In genomic region chr14:98236314-98236713, GRCh38 we compare ENCODE assay signal across 21 cellular contexts.
DNase-seq lines count a peak whose midpoint lies in the region; ATAC-seq and TF ChIP-seq lines count a peak whose summit lies in the region.
"Had no signal": no experiment of that assay in that cellular context is flagged by ENCODE, and none has a peak within 500 bp of the region (broad histone marks: within the 10 kb centered on the region; RNA-seq: fewer than 3 reads in every experiment).

No MANE protein-coding gene starts in this region.

- no peaks in the 10 kb centered on the region for H3K27me3 Mint-ChIP-seq in activated naive CD4-positive, alpha-beta T cell treated with anti-CD3 and anti-CD28 coated beads, Interleukin-2, amount 50 U/mL, for 24 hours
- no peaks in the 10 kb centered on the region for H3K27me3 Mint-ChIP-seq in naive thymus-derived CD4-positive, alpha-beta T cell
- H3K27me3 Mint-ChIP-seq: CD4-positive, alpha-beta memory T cell had no signal

- H3K27me3 ChIP-seq in mammary epithelial cell (ENCODE audit: insufficient read depth, low read length) (no peaks in the 10 kb centered on the region), lower lobe of right lung (ENCODE audit: low read depth) (no peaks in the 10 kb centered on the region)
- H3K27me3 ChIP-seq in naive thymus-derived CD4-positive, alpha-beta T cell (ENCODE audit: control insufficient read depth in 2 of 2, insufficient read depth in 2 of 2, low read length in 2 of 2): no peaks in the 10 kb centered on the region

- H3K27ac ChIP-seq in mammary epithelial cell (ENCODE audit: insufficient read depth, low read depth, low read length): no peak overlapping the region
- no peak overlapping the region for H3K27ac ChIP-seq in naive thymus-derived CD4-positive, alpha-beta T cell (ENCODE audit: low read depth, low read length)
- no peak overlapping the region for H3K27ac ChIP-seq in lower lobe of right lung
- H3K27ac ChIP-seq: A549 had no signal

- H3K4me1 ChIP-seq in mammary epithelial cell (ENCODE audit: insufficient read depth, low read length) (peaks cover 12% of the 10 kb centered on the region), lower lobe of right lung (no peaks in the 10 kb centered on the region)
- peaks cover 0 to 28% of the 10 kb centered on the region in 2 donors for H3K4me1 ChIP-seq in naive thymus-derived CD4-positive, alpha-beta T cell (ENCODE audit: control insufficient read depth in 2 of 2, insufficient read depth in 2 of 2, low read length in 2 of 2)
- H3K4me1 ChIP-seq: A549 had no signal

- H3K36me3 Mint-ChIP-seq in activated naive CD4-positive, alpha-beta T cell treated with anti-CD3 and anti-CD28 coated beads, Interleukin-2, amount 50 U/mL, for 24 hours: peaks cover 2% of the 10 kb centered on the region
- H3K36me3 Mint-ChIP-seq in naive thymus-derived CD4-positive, alpha-beta T cell: peaks cover 0 to 6% (median 3%) of the 10 kb centered on the region in 5 donors
- H3K36me3 Mint-ChIP-seq: CD4-positive, alpha-beta memory T cell had no signal

- WGBS in mammary epithelial cell (ENCODE audit: low coverage, missing lambda C conversion rate): 74% methylated on average over 3 of the region's 3 CpGs

- peaks cover 8% of the 10 kb centered on the region for H3K9me3 Mint-ChIP-seq in activated naive CD4-positive, alpha-beta T cell treated with anti-CD3 and anti-CD28 coated beads, Interleukin-2, amount 50 U/mL, for 24 hours
- H3K9me3 Mint-ChIP-seq in naive thymus-derived CD4-positive, alpha-beta T cell: peaks cover 0 to 5% (median 0%) of the 10 kb centered on the region in 11 donors
- H3K9me3 Mint-ChIP-seq: CD4-positive, alpha-beta memory T cell had no signal

- BruUV-seq in mammary epithelial cell (replicated peaks; lab: Mats Ljungman, UMichigan): no TSS peak

- intact Hi-C loops in mammary epithelial cell (cut with micrococcal nuclease) (no loop called here), lower lobe of right lung (cut with DNase I) (no loop called here)
- intact Hi-C loops in naive thymus-derived CD4-positive, alpha-beta T cell (cut with micrococcal nuclease): no loop called here

- dilution Hi-C loops in mammary epithelial cell (cut with HindIII; ENCODE audit: low sequenced_read_pairs): no loop called here

- peak overlapping the region; percentile 16 for H3K4me3 Mint-ChIP-seq in activated naive CD4-positive, alpha-beta T cell treated with anti-CD3 and anti-CD28 coated beads, Interleukin-2, amount 50 U/mL, for 24 hours
- H3K4me3 Mint-ChIP-seq in naive thymus-derived CD4-positive, alpha-beta T cell: peak overlapping the region in 3 of 10 donors; percentile 4 to 23 (median 14)
- H3K4me3 Mint-ChIP-seq: CD4-positive, alpha-beta memory T cell; GM23338; H9 had no signal

- no peak overlapping the region for H3K4me2 ChIP-seq in mammary epithelial cell (ENCODE audit: insufficient read depth, low read depth, low read length)
- H3K4me2 ChIP-seq: A549, GM23338 had no signal

- in situ Hi-C loops in mammary epithelial cell (cut with MboI; ENCODE audit: low sequenced_read_pairs in 2 of 2): no loop called here

- POLR2A ChIA-PET in naive thymus-derived CD4-positive, alpha-beta T cell (lab: Charles Lee): interaction anchor here (0.9 to 1.4 kb wide), 4 partner anchors 9 to 96 kb away, joined by 3 to 5 read pairs (median 4); no protein-coding TSS in a partner anchor

- H4K20me1 ChIP-seq in mammary epithelial cell (ENCODE audit: insufficient read depth, low read length): no peaks in the 10 kb centered on the region

- H3K4me3 ChIP-seq in GM12865 (ENCODE audit: low read depth, low read length): no peak overlapping the region
- no peak overlapping the region for H3K4me3 ChIP-seq in mammary epithelial cell (replicated peaks in 1 of 3; ENCODE audit: insufficient read depth in 1 of 3, low read depth in 2 of 3, low read length in 3 of 3)
- no peak overlapping the region for H3K4me3 ChIP-seq in naive thymus-derived CD4-positive, alpha-beta T cell (ENCODE audit: low read length)
- H3K4me3 ChIP-seq in lower lobe of right lung: no peak overlapping the region
- H3K4me3 ChIP-seq: A549, GM23338 had no signal

- TF ChIP-seq CTCF in GM12865 (IDR thresholded peaks at IDR 0.05; ENCODE audit: insufficient read depth, low read depth, low read length, missing control alignments) (no peak), mammary epithelial cell (conservative IDR thresholded peaks at IDR 0.05 in 1 of 2, IDR thresholded peaks at IDR 0.05 in 1 of 2; ENCODE audit: extremely low read depth in 1 of 2, insufficient read depth in 1 of 2, low read depth in 1 of 2, low read length in 2 of 2) (no peak), lower lobe of right lung (IDR thresholded peaks at IDR 0.05) (no peak)

- no peaks in the 10 kb centered on the region for H3K9me3 ChIP-seq in mammary epithelial cell (replicated peaks; ENCODE audit: insufficient read depth, low read length)
- no peaks in the 10 kb centered on the region for H3K9me3 ChIP-seq in naive thymus-derived CD4-positive, alpha-beta T cell (ENCODE audit: control insufficient read depth in 2 of 3, low read length in 3 of 3)
- H3K9me3 ChIP-seq in lower lobe of right lung: no peaks in the 10 kb centered on the region
- H3K9me3 ChIP-seq: A549 had no signal

- H3K9ac ChIP-seq in mammary epithelial cell (ENCODE audit: insufficient read depth, low read length): no peak overlapping the region

- no peak for ATAC-seq in naive thymus-derived CD4-positive, alpha-beta T cell
- ATAC-seq in lower lobe of right lung: no peak
- no peak for ATAC-seq in left lobe of liver
- ATAC-seq: A549, GM23338, HCT116 had no signal

- CTCF ChIA-PET in mammary epithelial cell (lab: Charles Lee; ENCODE audit: low non-redundant PET): no interaction called here
- CTCF ChIA-PET in naive thymus-derived CD4-positive, alpha-beta T cell (lab: Charles Lee): no interaction called here

- H3K36me3 ChIP-seq in mammary epithelial cell (ENCODE audit: insufficient read depth, low read length) (no peaks in the 10 kb centered on the region), lower lobe of right lung (no peaks in the 10 kb centered on the region)
- H3K36me3 ChIP-seq in naive thymus-derived CD4-positive, alpha-beta T cell (ENCODE audit: control insufficient read depth in 2 of 3, insufficient read depth in 3 of 3, low read length in 3 of 3): no peaks in the 10 kb centered on the region

- peaks cover 71% of the 10 kb centered on the region for H3K4me1 Mint-ChIP-seq in activated naive CD4-positive, alpha-beta T cell treated with anti-CD3 and anti-CD28 coated beads, Interleukin-2, amount 50 U/mL, for 24 hours
- H3K4me1 Mint-ChIP-seq in naive thymus-derived CD4-positive, alpha-beta T cell: peaks cover 26 to 87% (median 78%) of the 10 kb centered on the region in 7 donors

- no peak for DNase-seq in activated naive CD4-positive, alpha-beta T cell treated with anti-CD3 and anti-CD28 coated beads, Interleukin-2, amount 50 U/mL, for 16 hours
- DNase-seq in GM12865 (ENCODE audit: low read depth) (peak; percentile 73), mammary epithelial cell (peak; percentile 42), lower lobe of right lung (no peak), Ammon's horn (ENCODE audit: low spot score) (no peak), left lobe of liver (ENCODE audit: low spot score) (no peak)
- DNase-seq in naive thymus-derived CD4-positive, alpha-beta T cell: no peak
- DNase-seq: 8988T; ACHN; AML-193; C1 segment of cervical spinal cord; Calu3; CD4-positive, alpha-beta memory T cell; COR-L47; DMS53; DMS79 treated with DMSO at 0.1 percent for 48 hours; H9 had no signal

- H3K79me2 ChIP-seq in mammary epithelial cell (ENCODE audit: insufficient read depth, low read length): no peaks in the 10 kb centered on the region

- no peak overlapping the region for H2AFZ ChIP-seq in mammary epithelial cell (ENCODE audit: low read depth, low read length)
- H2AFZ ChIP-seq: GM23338 had no signal

- no peak overlapping the region for H3K27ac Mint-ChIP-seq in activated naive CD4-positive, alpha-beta T cell treated with anti-CD3 and anti-CD28 coated beads, Interleukin-2, amount 50 U/mL, for 24 hours
- peak overlapping the region in 5 of 9 donors; percentile 30 to 68 (median 57) for H3K27ac Mint-ChIP-seq in naive thymus-derived CD4-positive, alpha-beta T cell
- H3K27ac Mint-ChIP-seq: GM23338, H9 had no signal

Comparison
In these comparisons a context has a peak if more than half of its experiments do, and no peak if none do; other contexts are left out.
1. DNase-seq: peak in GM12865 (single experiment) and mammary epithelial cell (single experiment); none in activated naive CD4-positive, alpha-beta T cell treated with anti-CD3 and anti-CD28 coated beads, Interleukin-2, amount 50 U/mL, for 16 hours (single experiment), naive thymus-derived CD4-positive, alpha-beta T cell (0 of 9), lower lobe of right lung (single experiment), Ammon's horn (single experiment) and left lobe of liver (single experiment).